8 cellular contexts compared by ENCODE assay signal in genomic region chr1:6490181-6491075, GRCh38. TPM values are rescaled to one million over a fixed set of nuclear protein-coding genes. Genes with fewer than 3 reads are reported as not detected.
A peak's percentile ranks its signal among the peaks of the same experiment; 100 is the strongest.
DNase-seq lines count a peak whose midpoint lies in the region; ATAC-seq, FAIRE-seq and TF ChIP-seq lines count a peak whose summit lies in the region.

No MANE protein-coding gene starts in this region.

- peak overlapping the region; percentile 94 for H3K4me3 ChIP-seq in A549

- TF ChIP-seq CTCF in A549 (IDR thresholded peaks at IDR 0.05) (no peak; the same call in 2 of the 3 replicates), MCF 10A (IDR thresholded peaks at IDR 0.05; ENCODE audit: unreplicated experiment) (no peak)

- peak overlapping the region; percentile 99 for H3K27ac ChIP-seq in A549

- TF ChIP-seq RAD21 in A549 (conservative IDR thresholded peaks at IDR 0.05 in 1 of 2, IDR thresholded peaks at IDR 0.05 in 1 of 2), result no peak

- POLR2A ChIA-PET in A549 (lab: Yijun Ruan, JAX) (interaction anchor here (0.7 kb wide), 1 partner anchor 306 kb away, joined by 4 read pairs; no protein-coding TSS in a partner anchor), MCF 10A (lab: Yijun Ruan, JAX) (interaction anchor here (0.6 to 6.3 kb wide), 19 partner anchors 11 to 272 kb away, joined by 3 to 63 read pairs (median 4); partner anchors contain the start of genes KLHL21, NOL9 and ZBTB48)

- H3K4me1 ChIP-seq in A549, result peaks cover 23% of the 10 kb centered on the region

- H3K36me3 Mint-ChIP-seq in T-helper 2 cell treated with Interferon-gamma antibody and Interleukin-4, amounts not matched to agents 5 μg/mL and 100 μg/mL, for 36 hours (ENCODE audit: low read depth), result no peaks in the 10 kb centered on the region
- peaks cover 12% of the 10 kb centered on the region for H3K36me3 Mint-ChIP-seq in MCF 10A (ENCODE audit: insufficient read depth, unreplicated experiment)

- H3K4me2 ChIP-seq in A549, result peak overlapping the region; percentile 100

- FAIRE-seq in A549 (lab: Jason Lieb, UNC) (no peak), GM12892 (lab: Jason Lieb, UNC) (no peak)

- DNase-seq in A549 (ENCODE audit: low read depth in 1 of 2, low spot score in 1 of 2) (peak; percentile 62 to 77), GM12892 (ENCODE audit: insufficient read length) (peak; percentile 83), HUDEP-2 (lab: John Stamatoyannopoulos, UW; ENCODE audit: unreplicated experiment in 76 of 76) (peak in 50 of 76 experiments; percentile 5 to 76 (median 38)), MCF 10A (ENCODE audit: unreplicated experiment) (peak; percentile 82), islet precursor cell (peak; percentile 91)
- DNase-seq in T-helper 2 cell treated with Interferon-gamma antibody and Interleukin-4, amounts not matched to agents 5 μg/mL and 100 μg/mL, for 36 hours (ENCODE audit: low spot score), result peak; percentile 51
- peak; percentile 56 for DNase-seq in stimulated activated CD4-positive, alpha-beta T cell treated with anti-CD3 and anti-CD28 coated beads, Interleukin-12 subunit alpha, Interleukin-12 subunit beta, amount 100 ng/mL, for 4 hours

- CTCF ChIA-PET in A549 (lab: Yijun Ruan, JAX), result interaction anchor here (0.5 to 4.6 kb wide), 29 partner anchors 10 to 244 kb away, joined by 3 to 54 read pairs (median 4); partner anchors contain the start of genes NOL9 and TAS1R1
- CTCF ChIA-PET in MCF 10A (lab: Yijun Ruan, JAX), result interaction anchor here (0.6 to 4.9 kb wide), 24 partner anchors 8 to 249 kb away, joined by 3 to 26 read pairs (median 4); partner anchors contain the start of genes NOL9 and TAS1R1

- ATAC-seq in A549 (peak; percentile 76 to 83), GM19455 (IDR thresholded peaks at IDR 0.05; ENCODE audit: unreplicated experiment) (no peak)

- peak overlapping the region; percentile 83 for H3K4me3 Mint-ChIP-seq in T-helper 2 cell treated with Interferon-gamma antibody and Interleukin-4, amounts not matched to agents 5 μg/mL and 100 μg/mL, for 36 hours
- peak overlapping the region; percentile 77 for H3K4me3 Mint-ChIP-seq in MCF 10A (ENCODE audit: unreplicated experiment)

- no peaks in the 10 kb centered on the region for H3K9me3 ChIP-seq in A549

- H3K4me1 Mint-ChIP-seq in T-helper 2 cell treated with Interferon-gamma antibody and Interleukin-4, amounts not matched to agents 5 μg/mL and 100 μg/mL, for 36 hours (ENCODE audit: low read depth), result peaks cover 19% of the 10 kb centered on the region
- peaks cover 39% of the 10 kb centered on the region for H3K4me1 Mint-ChIP-seq in MCF 10A (ENCODE audit: insufficient read depth, unreplicated experiment)

- no peak for TF ChIP-seq EP300 in A549 (IDR thresholded peaks at IDR 0.05)

- H3K27ac Mint-ChIP-seq in T-helper 2 cell treated with Interferon-gamma antibody and Interleukin-4, amounts not matched to agents 5 μg/mL and 100 μg/mL, for 36 hours, result peak overlapping the region; percentile 73
- H3K27ac Mint-ChIP-seq in MCF 10A (ENCODE audit: low read depth, unreplicated experiment), result peak overlapping the region; percentile 66

- peaks cover 22% of the 10 kb centered on the region for H3K27me3 Mint-ChIP-seq in T-helper 2 cell treated with Interferon-gamma antibody and Interleukin-4, amounts not matched to agents 5 μg/mL and 100 μg/mL, for 36 hours (ENCODE audit: low read depth)
- no peaks in the 10 kb centered on the region for H3K27me3 Mint-ChIP-seq in MCF 10A (ENCODE audit: insufficient read depth, unreplicated experiment)

- 0% methylated on average over 20 of the region's 70 CpGs for WGBS in A549 (ENCODE audit: missing lambda C conversion rate)

- intact Hi-C loops in MCF 10A (cut with micrococcal nuclease), result no loop called here

- TF ChIP-seq POLR2A in A549 (IDR thresholded peaks at IDR 0.05; ENCODE audit: low read length), result peak; percentile 1; the same call in 1 of the 2 replicates
- no peak for TF ChIP-seq POLR2A in GM12892 (IDR thresholded peaks at IDR 0.05; ENCODE audit: low read depth, low read length)

- TSS peak; percentile 78 for BruUV-seq in MCF 10A (replicated peaks; lab: Mats Ljungman, UMichigan)

- no peaks in the 10 kb centered on the region for H3K9me3 Mint-ChIP-seq in T-helper 2 cell treated with Interferon-gamma antibody and Interleukin-4, amounts not matched to agents 5 μg/mL and 100 μg/mL, for 36 hours
- H3K9me3 Mint-ChIP-seq in MCF 10A (ENCODE audit: unreplicated experiment), result no peaks in the 10 kb centered on the region

TF ChIP-seq in A549, 52 proteins besides CTCF, POLR2A, EP300 and RAD21 (continues in another document):
- TF ChIP-seq HEYL (CRISPR knock-in tag; IDR thresholded peaks at IDR 0.05), result no peak
- TF ChIP-seq GATA3 (IDR thresholded peaks at IDR 0.05; ENCODE audit: borderline replicate concordance), result peak; percentile 28; the same call in 1 of the 2 replicates
- TF ChIP-seq NFE2L2 (conservative IDR thresholded peaks at IDR 0.05; ENCODE audit: low read length), result no peak
- no peak for TF ChIP-seq ZFP36 (IDR thresholded peaks at IDR 0.05; ENCODE audit: borderline replicate concordance, partially characterized antibody)
- TF ChIP-seq PBX3 (IDR thresholded peaks at IDR 0.05), result no peak
- TF ChIP-seq JUN (IDR thresholded peaks at IDR 0.05), result peak in 1 of 2 experiments; percentile 48; a peak in 2 of 5 replicates
- peak; percentile 26; the same call in 1 of the 2 replicates for TF ChIP-seq PHF8 (IDR thresholded peaks at IDR 0.05; ENCODE audit: borderline replicate concordance, low read depth)
- no peak for TF ChIP-seq TP53 (CRISPR knock-in tag; IDR thresholded peaks at IDR 0.05)
- no peak for TF ChIP-seq HOXA7 (CRISPR knock-in tag; IDR thresholded peaks at IDR 0.05)
- TF ChIP-seq, protein P1, sequence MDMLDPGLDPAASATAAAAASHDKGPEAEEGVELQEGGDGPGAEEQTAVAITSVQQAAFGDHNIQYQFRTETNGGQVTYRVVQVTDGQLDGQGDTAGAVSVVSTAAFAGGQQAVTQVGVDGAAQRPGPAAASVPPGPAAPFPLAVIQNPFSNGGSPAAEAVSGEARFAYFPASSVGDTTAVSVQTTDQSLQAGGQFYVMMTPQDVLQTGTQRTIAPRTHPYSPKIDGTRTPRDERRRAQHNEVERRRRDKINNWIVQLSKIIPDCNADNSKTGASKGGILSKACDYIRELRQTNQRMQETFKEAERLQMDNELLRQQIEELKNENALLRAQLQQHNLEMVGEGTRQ (IDR thresholded peaks at IDR 0.05), result no peak
- no peak for TF ChIP-seq NR3C1 (IDR thresholded peaks at IDR 0.05)
- no peak for TF ChIP-seq FOSL2 (IDR thresholded peaks at IDR 0.05)
- TF ChIP-seq FOSL2 (CRISPR knock-in tag; IDR thresholded peaks at IDR 0.05), result no peak
- TF ChIP-seq, protein P2, sequence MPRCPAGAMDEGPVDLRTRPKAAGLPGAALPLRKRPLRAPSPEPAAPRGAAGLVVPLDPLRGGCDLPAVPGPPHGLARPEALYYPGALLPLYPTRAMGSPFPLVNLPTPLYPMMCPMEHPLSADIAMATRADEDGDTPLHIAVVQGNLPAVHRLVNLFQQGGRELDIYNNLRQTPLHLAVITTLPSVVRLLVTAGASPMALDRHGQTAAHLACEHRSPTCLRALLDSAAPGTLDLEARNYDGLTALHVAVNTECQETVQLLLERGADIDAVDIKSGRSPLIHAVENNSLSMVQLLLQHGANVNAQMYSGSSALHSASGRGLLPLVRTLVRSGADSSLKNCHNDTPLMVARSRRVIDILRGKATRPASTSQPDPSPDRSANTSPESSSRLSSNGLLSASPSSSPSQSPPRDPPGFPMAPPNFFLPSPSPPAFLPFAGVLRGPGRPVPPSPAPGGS (IDR thresholded peaks at IDR 0.05), result no peak
- TF ChIP-seq, protein P3, sequence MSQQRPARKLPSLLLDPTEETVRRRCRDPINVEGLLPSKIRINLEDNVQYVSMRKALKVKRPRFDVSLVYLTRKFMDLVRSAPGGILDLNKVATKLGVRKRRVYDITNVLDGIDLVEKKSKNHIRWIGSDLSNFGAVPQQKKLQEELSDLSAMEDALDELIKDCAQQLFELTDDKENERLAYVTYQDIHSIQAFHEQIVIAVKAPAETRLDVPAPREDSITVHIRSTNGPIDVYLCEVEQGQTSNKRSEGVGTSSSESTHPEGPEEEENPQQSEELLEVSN (IDR thresholded peaks at IDR 0.05; ENCODE audit: borderline replicate concordance, low read depth), result no peak
- TF ChIP-seq CBX8 (IDR thresholded peaks at IDR 0.05), result no peak
- TF ChIP-seq RCOR1 (IDR thresholded peaks at IDR 0.05; ENCODE audit: low read depth, low read length), result no peak
- TF ChIP-seq, protein P4, sequence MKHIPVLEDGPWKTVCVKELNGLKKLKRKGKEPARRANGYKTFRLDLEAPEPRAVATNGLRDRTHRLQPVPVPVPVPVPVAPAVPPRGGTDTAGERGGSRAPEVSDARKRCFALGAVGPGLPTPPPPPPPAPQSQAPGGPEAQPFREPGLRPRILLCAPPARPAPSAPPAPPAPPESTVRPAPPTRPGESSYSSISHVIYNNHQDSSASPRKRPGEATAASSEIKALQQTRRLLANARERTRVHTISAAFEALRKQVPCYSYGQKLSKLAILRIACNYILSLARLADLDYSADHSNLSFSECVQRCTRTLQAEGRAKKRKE (CRISPR knock-in tag; IDR thresholded peaks at IDR 0.05; ENCODE audit: low read depth), result no peak

RNA-seq across cellular contexts. Expression of gene PLEKHG5, which starts 1.0 kb away (rescaled TPM):
- polyA plus RNA-seq in A549 (2011; rRNA removed) (0.75 and 0.84 TPM in 2 replicates), A549 (2017; fragmentation: RNase III; extraction: RNeasy Plus Mini Kit Qiagen cat#74134 plus additional on column Dnase treatment) (2.4 to 3.4 TPM (median 3.1 TPM) in 3 replicates)
- polyA plus RNA-seq in A549 (2012; cell fraction: cytosol; rRNA removed), result 1.1 and 1.6 TPM in 2 replicates
- polyA plus RNA-seq in A549 (2012; cell fraction: nucleus; rRNA removed), result 7.2 and 9.2 TPM in 2 replicates
- polyA minus RNA-seq in A549 (2011; rRNA and poly(A)+ RNA removed), result 0.62 and 0.83 TPM in 2 replicates
- polyA plus RNA-seq in GM12892 (2012; ENCODE audit: missing spikeins), result 0.11 TPM
- 32.3 and 35.9 TPM in 2 replicates for total RNA-seq in MCF 10A (2022)

RNA-seq across cellular contexts. Expression of gene TNFRSF25, which starts 24.5 kb away (rescaled TPM):
- 0.65 and 0.85 TPM in 2 replicates for polyA plus RNA-seq in A549 (2011; rRNA removed)
- polyA plus RNA-seq in A549 (2012; cell fraction: cytosol; rRNA removed), result 2.1 and 2.6 TPM in 2 replicates
- 23.2 and 24.6 TPM in 2 replicates for polyA plus RNA-seq in A549 (2012; cell fraction: nucleus; rRNA removed)
- 3.0 to 4.5 TPM (median 3.4 TPM) in 3 replicates for polyA plus RNA-seq in A549 (2017; fragmentation: RNase III; extraction: RNeasy Plus Mini Kit Qiagen cat#74134 plus additional on column Dnase treatment)
- 0.04 and 0.83 TPM in 2 replicates for polyA minus RNA-seq in A549 (2011; rRNA and poly(A)+ RNA removed)
- not detected for polyA plus RNA-seq in GM12892 (2012; ENCODE audit: missing spikeins)
- total RNA-seq in MCF 10A (2022), result 27.6 and 33.7 TPM in 2 replicates

Comparison
In these comparisons a context has a peak if more than half of its experiments do, and no peak if none do; other contexts are left out.
1. DNase-seq: peak in every context shown above with its lines; median percentile 91 in islet precursor cell; 83 in GM12892; 82 in MCF 10A; 70 in A549; 56 in stimulated activated CD4-positive, alpha-beta T cell treated with anti-CD3 and anti-CD28 coated beads, Interleukin-12 subunit alpha, Interleukin-12 subunit beta, amount 100 ng/mL, for 4 hours; 51 in T-helper 2 cell treated with Interferon-gamma antibody and Interleukin-4, amounts not matched to agents 5 μg/mL and 100 μg/mL, for 36 hours; 38 in HUDEP-2.